Comparison of ENCODE assay signal across 1 cellular context in the genomic region with DNA sequence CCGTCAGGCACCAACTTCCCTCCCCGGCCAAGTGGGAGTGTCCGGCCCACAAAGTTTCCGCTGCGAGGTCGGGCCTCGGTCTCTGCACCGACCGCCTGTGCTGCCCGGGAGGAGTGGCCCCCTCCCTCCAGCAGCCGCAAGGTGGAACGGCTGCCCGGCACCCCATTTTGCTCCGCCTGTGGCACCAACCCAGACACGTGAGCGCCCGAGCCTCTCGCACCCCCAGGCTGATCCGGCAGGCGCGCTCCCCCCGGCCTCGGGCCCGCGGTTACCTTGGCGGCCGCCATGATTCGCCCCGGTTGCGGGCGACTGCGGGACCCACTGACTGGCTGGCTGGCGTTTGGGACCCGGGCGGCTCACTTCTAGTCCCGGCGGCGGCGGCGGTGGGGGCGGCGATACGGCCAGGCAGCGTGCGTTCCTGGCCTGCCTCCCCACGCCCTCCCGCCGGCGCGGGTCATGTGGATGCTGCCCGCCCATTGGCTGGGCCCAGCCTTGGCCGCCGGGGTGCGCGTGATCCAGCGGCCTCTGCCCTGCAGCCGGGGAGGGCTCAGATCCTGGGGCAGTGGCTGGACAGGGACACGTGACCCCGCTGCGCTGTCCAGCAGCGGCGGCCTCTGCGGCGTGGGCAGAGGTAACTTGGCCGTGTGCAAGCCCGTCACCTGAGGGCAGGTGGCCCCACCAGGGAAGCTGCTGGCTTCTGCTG.
A peak's percentile ranks its signal among the peaks of the same experiment; 100 is the strongest.
TF ChIP-seq lines count a peak whose summit lies in the region.

A gene with protein sequence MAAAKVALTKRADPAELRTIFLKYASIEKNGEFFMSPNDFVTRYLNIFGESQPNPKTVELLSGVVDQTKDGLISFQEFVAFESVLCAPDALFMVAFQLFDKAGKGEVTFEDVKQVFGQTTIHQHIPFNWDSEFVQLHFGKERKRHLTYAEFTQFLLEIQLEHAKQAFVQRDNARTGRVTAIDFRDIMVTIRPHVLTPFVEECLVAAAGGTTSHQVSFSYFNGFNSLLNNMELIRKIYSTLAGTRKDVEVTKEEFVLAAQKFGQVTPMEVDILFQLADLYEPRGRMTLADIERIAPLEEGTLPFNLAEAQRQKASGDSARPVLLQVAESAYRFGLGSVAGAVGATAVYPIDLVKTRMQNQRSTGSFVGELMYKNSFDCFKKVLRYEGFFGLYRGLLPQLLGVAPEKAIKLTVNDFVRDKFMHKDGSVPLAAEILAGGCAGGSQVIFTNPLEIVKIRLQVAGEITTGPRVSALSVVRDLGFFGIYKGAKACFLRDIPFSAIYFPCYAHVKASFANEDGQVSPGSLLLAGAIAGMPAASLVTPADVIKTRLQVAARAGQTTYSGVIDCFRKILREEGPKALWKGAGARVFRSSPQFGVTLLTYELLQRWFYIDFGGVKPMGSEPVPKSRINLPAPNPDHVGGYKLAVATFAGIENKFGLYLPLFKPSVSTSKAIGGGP (minus strand): TSS at position 429 of the 703 bp plus-strand sequence. CDS start 142 bp downstream, at position 287.

TF ChIP-seq in HepG2, 621 proteins besides CTCF, POLR2A, EP300 and RAD21 (continued from another document and continues in another):
- TF ChIP-seq, protein P1, sequence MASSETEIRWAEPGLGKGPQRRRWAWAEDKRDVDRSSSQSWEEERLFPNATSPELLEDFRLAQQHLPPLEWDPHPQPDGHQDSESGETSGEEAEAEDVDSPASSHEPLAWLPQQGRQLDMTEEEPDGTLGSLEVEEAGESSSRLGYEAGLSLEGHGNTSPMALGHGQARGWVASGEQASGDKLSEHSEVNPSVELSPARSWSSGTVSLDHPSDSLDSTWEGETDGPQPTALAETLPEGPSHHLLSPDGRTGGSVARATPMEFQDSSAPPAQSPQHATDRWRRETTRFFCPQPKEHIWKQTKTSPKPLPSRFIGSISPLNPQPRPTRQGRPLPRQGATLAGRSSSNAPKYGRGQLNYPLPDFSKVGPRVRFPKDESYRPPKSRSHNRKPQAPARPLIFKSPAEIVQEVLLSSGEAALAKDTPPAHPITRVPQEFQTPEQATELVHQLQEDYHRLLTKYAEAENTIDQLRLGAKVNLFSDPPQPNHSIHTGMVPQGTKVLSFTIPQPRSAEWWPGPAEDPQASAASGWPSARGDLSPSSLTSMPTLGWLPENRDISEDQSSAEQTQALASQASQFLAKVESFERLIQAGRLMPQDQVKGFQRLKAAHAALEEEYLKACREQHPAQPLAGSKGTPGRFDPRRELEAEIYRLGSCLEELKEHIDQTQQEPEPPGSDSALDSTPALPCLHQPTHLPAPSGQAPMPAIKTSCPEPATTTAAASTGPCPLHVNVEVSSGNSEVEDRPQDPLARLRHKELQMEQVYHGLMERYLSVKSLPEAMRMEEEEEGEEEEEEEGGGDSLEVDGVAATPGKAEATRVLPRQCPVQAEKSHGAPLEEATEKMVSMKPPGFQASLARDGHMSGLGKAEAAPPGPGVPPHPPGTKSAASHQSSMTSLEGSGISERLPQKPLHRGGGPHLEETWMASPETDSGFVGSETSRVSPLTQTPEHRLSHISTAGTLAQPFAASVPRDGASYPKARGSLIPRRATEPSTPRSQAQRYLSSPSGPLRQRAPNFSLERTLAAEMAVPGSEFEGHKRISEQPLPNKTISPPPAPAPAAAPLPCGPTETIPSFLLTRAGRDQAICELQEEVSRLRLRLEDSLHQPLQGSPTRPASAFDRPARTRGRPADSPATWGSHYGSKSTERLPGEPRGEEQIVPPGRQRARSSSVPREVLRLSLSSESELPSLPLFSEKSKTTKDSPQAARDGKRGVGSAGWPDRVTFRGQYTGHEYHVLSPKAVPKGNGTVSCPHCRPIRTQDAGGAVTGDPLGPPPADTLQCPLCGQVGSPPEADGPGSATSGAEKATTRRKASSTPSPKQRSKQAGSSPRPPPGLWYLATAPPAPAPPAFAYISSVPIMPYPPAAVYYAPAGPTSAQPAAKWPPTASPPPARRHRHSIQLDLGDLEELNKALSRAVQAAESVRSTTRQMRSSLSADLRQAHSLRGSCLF (CRISPR knock-in tag; IDR thresholded peaks at IDR 0.05; ENCODE audit: borderline replicate concordance) = no peak
- TF ChIP-seq ZNF782 (CRISPR knock-in tag; IDR thresholded peaks at IDR 0.05; ENCODE audit: borderline replicate concordance) = peak; percentile 99
- TF ChIP-seq PAF1 (CRISPR knock-in tag; IDR thresholded peaks at IDR 0.05) = peak; percentile 32; the same call in 1 of the 2 replicates
- TF ChIP-seq ZNF34 (CRISPR knock-in tag; IDR thresholded peaks at IDR 0.05; ENCODE audit: borderline replicate concordance) = peak; percentile 62; the same call in 1 of the 2 replicates
- TF ChIP-seq HOXA3 (CRISPR knock-in tag; IDR thresholded peaks at IDR 0.05) = peak; percentile 86; the same call in 1 of the 2 replicates
- TF ChIP-seq, protein P2, sequence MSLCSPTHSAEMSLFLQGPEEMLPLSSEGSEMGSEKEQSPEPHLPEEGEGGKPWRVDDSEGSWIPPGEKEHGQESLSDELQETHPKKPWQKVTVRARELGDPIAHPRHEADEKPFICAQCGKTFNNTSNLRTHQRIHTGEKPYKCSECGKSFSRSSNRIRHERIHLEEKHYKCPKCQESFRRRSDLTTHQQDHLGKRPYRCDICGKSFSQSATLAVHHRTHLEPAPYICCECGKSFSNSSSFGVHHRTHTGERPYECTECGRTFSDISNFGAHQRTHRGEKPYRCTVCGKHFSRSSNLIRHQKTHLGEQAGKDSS (CRISPR knock-in tag; IDR thresholded peaks at IDR 0.05; ENCODE audit: borderline replicate concordance, low read depth) = peak; percentile 95
- TF ChIP-seq NCOA2 (CRISPR knock-in tag; IDR thresholded peaks at IDR 0.05) = peak; percentile 75
- peak; percentile 69; the same call in 1 of the 2 replicates for TF ChIP-seq ZNF703 (CRISPR knock-in tag; IDR thresholded peaks at IDR 0.05; ENCODE audit: borderline replicate concordance)
- TF ChIP-seq PHB2 (IDR thresholded peaks at IDR 0.05; ENCODE audit: partially characterized antibody) = no peak
- TF ChIP-seq ZNF20 (CRISPR knock-in tag; IDR thresholded peaks at IDR 0.05) = no peak
- TF ChIP-seq ZNF460 (CRISPR knock-in tag; IDR thresholded peaks at IDR 0.05; ENCODE audit: borderline replicate concordance) = peak; percentile 27; the same call in 1 of the 2 replicates
- TF ChIP-seq ZBTB21 (CRISPR knock-in tag; IDR thresholded peaks at IDR 0.05) = no peak; the same call in 1 of the 2 replicates
- TF ChIP-seq, protein P3, sequence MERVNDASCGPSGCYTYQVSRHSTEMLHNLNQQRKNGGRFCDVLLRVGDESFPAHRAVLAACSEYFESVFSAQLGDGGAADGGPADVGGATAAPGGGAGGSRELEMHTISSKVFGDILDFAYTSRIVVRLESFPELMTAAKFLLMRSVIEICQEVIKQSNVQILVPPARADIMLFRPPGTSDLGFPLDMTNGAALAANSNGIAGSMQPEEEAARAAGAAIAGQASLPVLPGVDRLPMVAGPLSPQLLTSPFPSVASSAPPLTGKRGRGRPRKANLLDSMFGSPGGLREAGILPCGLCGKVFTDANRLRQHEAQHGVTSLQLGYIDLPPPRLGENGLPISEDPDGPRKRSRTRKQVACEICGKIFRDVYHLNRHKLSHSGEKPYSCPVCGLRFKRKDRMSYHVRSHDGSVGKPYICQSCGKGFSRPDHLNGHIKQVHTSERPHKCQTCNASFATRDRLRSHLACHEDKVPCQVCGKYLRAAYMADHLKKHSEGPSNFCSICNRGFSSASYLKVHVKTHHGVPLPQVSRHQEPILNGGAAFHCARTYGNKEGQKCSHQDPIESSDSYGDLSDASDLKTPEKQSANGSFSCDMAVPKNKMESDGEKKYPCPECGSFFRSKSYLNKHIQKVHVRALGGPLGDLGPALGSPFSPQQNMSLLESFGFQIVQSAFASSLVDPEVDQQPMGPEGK (CRISPR knock-in tag; IDR thresholded peaks at IDR 0.05) = peak; percentile 93
- TF ChIP-seq ZNF441 (CRISPR knock-in tag; IDR thresholded peaks at IDR 0.05; ENCODE audit: borderline replicate concordance) = peak; percentile 89
- peak; percentile 82 for TF ChIP-seq FOXO1 (CRISPR knock-in tag; IDR thresholded peaks at IDR 0.05)
- no peak for TF ChIP-seq ZNF549 (CRISPR knock-in tag; IDR thresholded peaks at IDR 0.05)
- TF ChIP-seq ZNF772 (CRISPR knock-in tag; IDR thresholded peaks at IDR 0.05) = peak; percentile 91
- TF ChIP-seq ZNF749 (CRISPR knock-in tag; IDR thresholded peaks at IDR 0.05; ENCODE audit: borderline replicate concordance) = peak; percentile 96
- TF ChIP-seq AKAP8 (CRISPR knock-in tag; IDR thresholded peaks at IDR 0.05) = peak; percentile 93
- TF ChIP-seq, protein P4, sequence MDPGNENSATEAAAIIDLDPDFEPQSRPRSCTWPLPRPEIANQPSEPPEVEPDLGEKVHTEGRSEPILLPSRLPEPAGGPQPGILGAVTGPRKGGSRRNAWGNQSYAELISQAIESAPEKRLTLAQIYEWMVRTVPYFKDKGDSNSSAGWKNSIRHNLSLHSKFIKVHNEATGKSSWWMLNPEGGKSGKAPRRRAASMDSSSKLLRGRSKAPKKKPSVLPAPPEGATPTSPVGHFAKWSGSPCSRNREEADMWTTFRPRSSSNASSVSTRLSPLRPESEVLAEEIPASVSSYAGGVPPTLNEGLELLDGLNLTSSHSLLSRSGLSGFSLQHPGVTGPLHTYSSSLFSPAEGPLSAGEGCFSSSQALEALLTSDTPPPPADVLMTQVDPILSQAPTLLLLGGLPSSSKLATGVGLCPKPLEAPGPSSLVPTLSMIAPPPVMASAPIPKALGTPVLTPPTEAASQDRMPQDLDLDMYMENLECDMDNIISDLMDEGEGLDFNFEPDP (CRISPR knock-in tag; conservative IDR thresholded peaks at IDR 0.05) = peak; percentile 89; the same call in 1 of the 2 replicates
- TF ChIP-seq ZSCAN12 (CRISPR knock-in tag; IDR thresholded peaks at IDR 0.05) = peak; percentile 61; the same call in 1 of the 2 replicates
- TF ChIP-seq HMGA1 (CRISPR knock-in tag; conservative IDR thresholded peaks at IDR 0.05) = no peak
- TF ChIP-seq ZNF333 (CRISPR knock-in tag; IDR thresholded peaks at IDR 0.05; ENCODE audit: borderline replicate concordance) = no peak; the same call in 1 of the 2 replicates
- peak; percentile 95 for TF ChIP-seq TARDBP (CRISPR knock-in tag; IDR thresholded peaks at IDR 0.05)
- peak; percentile 79 for TF ChIP-seq YY1 (IDR thresholded peaks at IDR 0.05; ENCODE audit: insufficient read depth, insufficient replicate concordance, low read depth, low read length)
- TF ChIP-seq, protein P5, sequence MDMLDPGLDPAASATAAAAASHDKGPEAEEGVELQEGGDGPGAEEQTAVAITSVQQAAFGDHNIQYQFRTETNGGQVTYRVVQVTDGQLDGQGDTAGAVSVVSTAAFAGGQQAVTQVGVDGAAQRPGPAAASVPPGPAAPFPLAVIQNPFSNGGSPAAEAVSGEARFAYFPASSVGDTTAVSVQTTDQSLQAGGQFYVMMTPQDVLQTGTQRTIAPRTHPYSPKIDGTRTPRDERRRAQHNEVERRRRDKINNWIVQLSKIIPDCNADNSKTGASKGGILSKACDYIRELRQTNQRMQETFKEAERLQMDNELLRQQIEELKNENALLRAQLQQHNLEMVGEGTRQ (IDR thresholded peaks at IDR 0.05; ENCODE audit: low read depth, low read length) = peak; percentile 95
- TF ChIP-seq, protein P5 (CRISPR knock-in tag; IDR thresholded peaks at IDR 0.05; ENCODE audit: borderline replicate concordance) = peak; percentile 97; the same call in 1 of the 2 replicates
- peak; percentile 90 for TF ChIP-seq ZNF605 (CRISPR knock-in tag; IDR thresholded peaks at IDR 0.05)
- peak; percentile 94; the same call in 1 of the 2 replicates for TF ChIP-seq ZNF546 (CRISPR knock-in tag; conservative IDR thresholded peaks at IDR 0.05)
- peak; percentile 24 for TF ChIP-seq TAF15 (IDR thresholded peaks at IDR 0.05; ENCODE audit: low read depth, low read length, poor library complexity, severe bottlenecking)
- TF ChIP-seq, protein P6, sequence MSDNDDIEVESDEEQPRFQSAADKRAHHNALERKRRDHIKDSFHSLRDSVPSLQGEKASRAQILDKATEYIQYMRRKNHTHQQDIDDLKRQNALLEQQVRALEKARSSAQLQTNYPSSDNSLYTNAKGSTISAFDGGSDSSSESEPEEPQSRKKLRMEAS (IDR thresholded peaks at IDR 0.05) = peak; percentile 99
- TF ChIP-seq, protein P7, sequence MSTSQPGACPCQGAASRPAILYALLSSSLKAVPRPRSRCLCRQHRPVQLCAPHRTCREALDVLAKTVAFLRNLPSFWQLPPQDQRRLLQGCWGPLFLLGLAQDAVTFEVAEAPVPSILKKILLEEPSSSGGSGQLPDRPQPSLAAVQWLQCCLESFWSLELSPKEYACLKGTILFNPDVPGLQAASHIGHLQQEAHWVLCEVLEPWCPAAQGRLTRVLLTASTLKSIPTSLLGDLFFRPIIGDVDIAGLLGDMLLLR (CRISPR knock-in tag; IDR thresholded peaks at IDR 0.05) = peak; percentile 95; the same call in 1 of the 2 replicates
- TF ChIP-seq MAFF (IDR thresholded peaks at IDR 0.05; ENCODE audit: low read depth, low read length) = no peak
- TF ChIP-seq NR2C2 (CRISPR knock-in tag; IDR thresholded peaks at IDR 0.05; ENCODE audit: borderline replicate concordance) = peak; percentile 83
- TF ChIP-seq ZNF430 (CRISPR knock-in tag; IDR thresholded peaks at IDR 0.05) = peak; percentile 98
- TF ChIP-seq NFATC3 (CRISPR knock-in tag; IDR thresholded peaks at IDR 0.05) = no peak
- peak; percentile 82 for TF ChIP-seq ASH2L (IDR thresholded peaks at IDR 0.05; ENCODE audit: insufficient read length, low read depth, low read length)
- TF ChIP-seq PHF8 (CRISPR knock-in tag; IDR thresholded peaks at IDR 0.05) = peak; percentile 84
- TF ChIP-seq DNMT3B (CRISPR knock-in tag; conservative IDR thresholded peaks at IDR 0.05) = no peak; the same call in 1 of the 2 replicates
- TF ChIP-seq ZNF296 (CRISPR knock-in tag; conservative IDR thresholded peaks at IDR 0.05) = peak; percentile 98
- 0 out of 2 replicates have a peak, but pooled peaks have one; percentile 1 for TF ChIP-seq CHD2 (IDR thresholded peaks at IDR 0.05; ENCODE audit: low read depth, low read length)
- TF ChIP-seq BRD4 (CRISPR knock-in tag; IDR thresholded peaks at IDR 0.05) = peak; percentile 21
- TF ChIP-seq, protein P8, sequence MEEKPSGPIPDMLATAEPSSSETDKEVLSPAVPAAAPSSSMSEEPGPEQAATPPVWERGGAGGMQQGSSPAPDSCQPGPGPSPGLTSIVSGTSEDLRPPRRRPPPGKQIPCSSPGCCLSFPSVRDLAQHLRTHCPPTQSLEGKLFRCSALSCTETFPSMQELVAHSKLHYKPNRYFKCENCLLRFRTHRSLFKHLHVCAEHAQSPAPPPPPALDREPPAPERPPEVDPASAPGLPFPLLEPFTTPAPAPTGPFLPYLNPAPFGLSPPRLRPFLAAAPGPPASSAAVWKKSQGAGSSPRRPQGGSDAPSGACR (CRISPR knock-in tag; IDR thresholded peaks at IDR 0.05) = peak; percentile 79; the same call in 1 of the 2 replicates
- no peak for TF ChIP-seq NONO (IDR thresholded peaks at IDR 0.05)
- TF ChIP-seq NONO (CRISPR knock-in tag; conservative IDR thresholded peaks at IDR 0.05) = peak; percentile 85
- peak; percentile 89 for TF ChIP-seq NFYC (CRISPR knock-in tag; IDR thresholded peaks at IDR 0.05)
- TF ChIP-seq TOPORS (CRISPR knock-in tag; IDR thresholded peaks at IDR 0.05) = peak; percentile 90
- 0 out of 2 replicates have a peak, but pooled peaks have one; percentile 63 for TF ChIP-seq XBP1 (CRISPR knock-in tag; IDR thresholded peaks at IDR 0.05)
- no peak for TF ChIP-seq MTA3 (CRISPR knock-in tag; IDR thresholded peaks at IDR 0.05)
- TF ChIP-seq HCFC1 (IDR thresholded peaks at IDR 0.05; ENCODE audit: low read depth, low read length) = no peak
